ENCODE assay signal across 21 cellular contexts in genomic region chr6:18019539-18020534, GRCh38. TPM values are rescaled to one million over a fixed set of nuclear protein-coding genes. Genes with fewer than 3 reads are reported as not detected.
DNase-seq lines count a peak whose midpoint lies in the region; ATAC-seq, FAIRE-seq and TF ChIP-seq lines count a peak whose summit lies in the region.
"Had no signal": no experiment of that assay in that cellular context is flagged by ENCODE, and none has a peak within 500 bp of the region (broad histone marks: within the 10 kb centered on the region; RNA-seq: fewer than 3 reads in every experiment).

No MANE protein-coding gene starts in this region.

- intact Hi-C loops in right cardiac atrium (cut with DNase I) = no loop called here

- no peaks in the 10 kb centered on the region for H3K9me3 ChIP-seq in right cardiac atrium (ENCODE audit: control insufficient read depth, low read length)
- H3K9me3 ChIP-seq: Peyer's patch, prostate gland had no signal

- no peak for TF ChIP-seq CTCF in choroid plexus epithelial cell (conservative IDR thresholded peaks at IDR 0.05; ENCODE audit: low read depth, low read length)

- no peaks in the 10 kb centered on the region for H3K4me1 ChIP-seq in right cardiac atrium (ENCODE audit: control insufficient read depth, insufficient read depth, low read length)
- H3K4me1 ChIP-seq: Peyer's patch, prostate gland had no signal

- H3K27me3 ChIP-seq in right cardiac atrium (ENCODE audit: control insufficient read depth, insufficient read depth) = no peaks in the 10 kb centered on the region
- H3K27me3 ChIP-seq: Peyer's patch had no signal

- peak overlapping the region; percentile 28 for H3K4me3 ChIP-seq in choroid plexus epithelial cell (ENCODE audit: low read depth, low read length)
- no peak overlapping the region for H3K4me3 ChIP-seq in right cardiac atrium (ENCODE audit: low read length)
- H3K4me3 ChIP-seq: Peyer's patch, prostate gland had no signal

- 58% methylated on average over 75 of the region's 75 CpGs for WGBS in right cardiac atrium

- no peak for TF ChIP-seq POLR2A in H54 (IDR thresholded peaks at IDR 0.05; ENCODE audit: low read depth, low read length)

- DNase-seq in GM03348 (ENCODE audit: low spot score) (peak; percentile 27), choroid plexus epithelial cell (ENCODE audit: low read depth) (no peak), right cardiac atrium (peak; percentile 22 to 79 (median 68)), retina (peak; percentile 13), H54 (ENCODE audit: insufficient read length, low spot score) (no peak)
- no peak for DNase-seq in activated effector memory CD4-positive, alpha-beta T cell treated with Interleukin-2 at 50 U/mL for 16 hours
- DNase-seq: activated CD4-positive, alpha-beta T cell treated with anti-CD3 and anti-CD28 coated beads, Interleukin-2, amount 50 U/mL, for 1 hour; activated naive CD8-positive, alpha-beta T cell treated with anti-CD3 and anti-CD28 coated beads, Interleukin-2, amount 10 ng/mL, durations not matched to agents 7 days and 5 days; midbrain; NCI-H1048; NCI-H2081; NK-92 treated with Interleukin-12 subunit alpha and Interleukin-12 subunit beta, amount 100 ng/mL, for 24 hours; Peyer's patch; T-helper 2 cell had no signal

- no peak overlapping the region for H3K27ac ChIP-seq in right cardiac atrium (ENCODE audit: low read length)
- H3K27ac ChIP-seq: KMS-11, Peyer's patch, prostate gland, VCaP had no signal

- no peak for FAIRE-seq in H54 (lab: Jason Lieb, UNC)
- FAIRE-seq: frontal cortex had no signal

- ATAC-seq in right cardiac atrium = peak; percentile 71 to 74
- no peak for ATAC-seq in GM18502 (IDR thresholded peaks at IDR 0.05; ENCODE audit: poor library complexity, unreplicated experiment)
- ATAC-seq in HG03469 (IDR thresholded peaks at IDR 0.05; ENCODE audit: unreplicated experiment) = no peak

RNA-seq across cellular contexts. Expression of gene KIF13A, which starts 32.4 kb away (rescaled TPM):
- total RNA-seq in right cardiac atrium = 10 to 100 TPM; 59.8 to 79.6 (median 73.3) TPM
- 27.2 TPM for polyA plus RNA-seq in right cardiac atrium
- total RNA-seq: activated T-helper 2 cell treated with anti-CD3 and anti-CD28 coated beads, Interferon-gamma antibody, Interleukin-2, Interleukin-4, amounts not matched to agents 10 μg/mL and 5 μg/mL and 100 μg/mL, durations not matched to agents 14 hours and 24 hours and 36 hours had no signal

Comparison
In these comparisons a context has a peak if more than half of its experiments do, and no peak if none do; other contexts are left out.
1. DNase-seq: peak in GM03348 (single experiment), right cardiac atrium (3 of 3) and retina (single experiment); none in choroid plexus epithelial cell (single experiment), H54 (single experiment) and activated effector memory CD4-positive, alpha-beta T cell treated with Interleukin-2 at 50 U/mL for 16 hours (single experiment).
2. ATAC-seq: peak in right cardiac atrium (2 of 2); none in GM18502 (single experiment) and HG03469 (single experiment).